ENCODE assay signal across 18 cellular contexts in the genomic region with DNA sequence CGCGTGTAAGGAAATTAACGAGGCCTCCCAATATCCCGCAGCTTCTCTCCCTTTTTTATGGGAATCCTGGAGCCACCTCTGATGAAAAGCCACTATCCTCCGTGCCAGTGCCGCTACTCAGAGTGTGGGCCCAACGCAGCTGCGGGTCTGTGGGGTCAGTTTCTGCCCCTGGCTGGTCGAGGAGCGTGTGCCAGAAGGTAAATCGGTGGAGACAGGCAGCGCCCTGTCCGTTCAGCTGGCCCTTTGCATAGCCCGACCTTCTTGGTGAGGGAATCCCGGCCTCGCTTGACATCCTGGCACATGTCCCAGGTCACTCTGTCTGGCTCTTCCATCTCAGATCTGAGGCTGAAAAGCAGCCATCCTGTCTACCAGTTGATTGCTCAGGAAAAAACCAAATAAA. TPM values are rescaled to one million over a fixed set of nuclear protein-coding genes. Genes with fewer than 3 reads are reported as not detected.
"Had no signal": no experiment of that assay in that cellular context is flagged by ENCODE, and none has a peak within 500 bp of the region (broad histone marks: within the 10 kb centered on the region; RNA-seq: fewer than 3 reads in every experiment).

No MANE protein-coding gene starts in this region.

- H3K36me3 ChIP-seq: cardiac muscle cell, ovary, WERI-Rb-1 had no signal

- DNase-seq: activated CD4-positive, alpha-beta memory T cell treated with anti-CD3 and anti-CD28 coated beads for 36 hours; activated CD4-positive, alpha-beta T cell treated with anti-CD3 and anti-CD28 coated beads for 36 hours; activated CD8-positive, alpha-beta memory T cell treated with anti-CD3 and anti-CD28 coated beads, Interleukin-2, amount 10 ng/mL, durations not matched to agents 7 days and 5 days; activated naive CD4-positive, alpha-beta T cell treated with anti-CD3 and anti-CD28 coated beads for 36 hours; activated T-cell treated with anti-CD3 and anti-CD28 coated beads, Interleukin-2, amount 50 U/mL, for 1 hour; cortex of kidney; effector CD8-positive, alpha-beta T cell; foreskin keratinocyte; lower lobe of right lung; stimulated activated CD4-positive, alpha-beta T cell treated with anti-CD3 and anti-CD28 coated beads, Interleukin-12 subunit alpha, Interleukin-12 subunit beta, amount 100 ng/mL, for 4 hours; stimulated activated CD4-positive, alpha-beta T cell treated with anti-CD3 and anti-CD28 coated beads, Interleukin-2, amount 100 ng/mL, for 24 hours; WERI-Rb-1 had no signal

- H3K4me3 ChIP-seq: cardiac muscle cell, lower lobe of right lung, ovary had no signal

- H3K27ac ChIP-seq: cardiac muscle cell, foreskin keratinocyte, lower lobe of right lung, ovary, WERI-Rb-1 had no signal

- ATAC-seq: activated CD4-positive, alpha-beta T cell treated with anti-CD3 and anti-CD28 coated beads for 36 hours; activated CD8-positive, alpha-beta memory T cell treated with anti-CD3 and anti-CD28 coated beads, Interleukin-2, amount 10 ng/mL, durations not matched to agents 7 days and 5 days; foreskin keratinocyte; lower lobe of right lung; SK-N-SH treated with all-trans-retinoic acid at 6 μM for 48 hours had no signal

- H3K9me3 ChIP-seq: lower lobe of right lung, ovary had no signal

- H3K27me3 ChIP-seq: foreskin keratinocyte, ovary had no signal

RNA-seq across cellular contexts. Expression of a gene that starts 4.6 kb away (rescaled TPM):
- total RNA-seq: activated CD4-positive, alpha-beta memory T cell treated with anti-CD3 and anti-CD28 coated beads for 36 hours; activated CD4-positive, alpha-beta T cell treated with anti-CD3 and anti-CD28 coated beads for 36 hours; activated CD8-positive, alpha-beta memory T cell treated with anti-CD3 and anti-CD28 coated beads, Interleukin-2, amount 10 ng/mL, durations not matched to agents 7 days and 5 days; activated naive CD4-positive, alpha-beta T cell treated with anti-CD3 and anti-CD28 coated beads for 36 hours; activated T-helper 2 cell treated with anti-CD3 and anti-CD28 coated beads, Interferon-gamma antibody, Interleukin-2, Interleukin-4, amounts not matched to agents 10 μg/mL and 5 μg/mL and 100 μg/mL, durations not matched to agents 14 hours and 24 hours and 36 hours; endothelial cell of umbilical vein; T-helper 1 cell treated with Interleukin-12 subunit alpha and Interleukin-12 subunit beta and Interleukin-4 antibody, amounts not matched to agents 30 ng/mL and 1 ng/mL, for 36 hours had no signal
